In the genomic region with DNA sequence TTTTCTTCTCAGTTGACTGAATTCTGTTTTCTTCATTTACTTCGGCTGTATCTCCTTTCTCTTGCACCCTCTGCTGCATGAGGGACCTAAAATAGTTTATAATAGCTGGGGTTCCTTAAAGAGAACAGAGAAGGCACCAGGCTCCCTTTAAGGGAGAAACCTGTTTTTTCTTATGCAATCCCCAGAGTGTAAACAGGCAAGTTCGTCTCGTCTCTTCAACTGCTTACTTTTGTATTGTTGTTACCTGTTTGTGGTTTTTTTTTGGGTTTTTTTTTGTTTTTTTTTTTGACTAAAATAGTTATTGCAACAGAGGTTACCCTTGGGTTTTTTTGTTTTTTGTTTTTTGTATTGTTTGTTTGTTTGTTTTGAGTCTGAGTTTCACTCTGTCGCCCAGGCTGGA, we compare ENCODE assay signal across 4 cellular contexts.
TF ChIP-seq lines count a peak whose summit lies in the region.

No MANE protein-coding gene starts in this region.

TF ChIP-seq in A549, 52 proteins besides CTCF, POLR2A, EP300 and RAD21:
- TF ChIP-seq CEBPB (IDR thresholded peaks at IDR 0.05), result peak; percentile 14; a peak in 1 of 4 replicates
- TF ChIP-seq ZSCAN20 (CRISPR knock-in tag; IDR thresholded peaks at IDR 0.05), result no peak

TF ChIP-seq in HEK293, 187 proteins besides CTCF, POLR2A, EP300 and RAD21:
- TF ChIP-seq ZNF10 (tag by site-specific recombination; IDR thresholded peaks at IDR 0.05) (peak; percentile 53; the same call in 1 of the 2 replicates), ZNF335 (tag by site-specific recombination; conservative IDR thresholded peaks at IDR 0.05) (no peak)
- TF ChIP-seq, protein P1, sequence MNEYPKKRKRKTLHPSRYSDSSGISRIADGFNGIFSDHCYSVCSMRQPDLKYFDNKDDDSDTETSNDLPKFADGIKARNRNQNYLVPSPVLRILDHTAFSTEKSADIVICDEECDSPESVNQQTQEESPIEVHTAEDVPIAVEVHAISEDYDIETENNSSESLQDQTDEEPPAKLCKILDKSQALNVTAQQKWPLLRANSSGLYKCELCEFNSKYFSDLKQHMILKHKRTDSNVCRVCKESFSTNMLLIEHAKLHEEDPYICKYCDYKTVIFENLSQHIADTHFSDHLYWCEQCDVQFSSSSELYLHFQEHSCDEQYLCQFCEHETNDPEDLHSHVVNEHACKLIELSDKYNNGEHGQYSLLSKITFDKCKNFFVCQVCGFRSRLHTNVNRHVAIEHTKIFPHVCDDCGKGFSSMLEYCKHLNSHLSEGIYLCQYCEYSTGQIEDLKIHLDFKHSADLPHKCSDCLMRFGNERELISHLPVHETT (tag by site-specific recombination; IDR thresholded peaks at IDR 0.05), result no peak
- TF ChIP-seq, protein P2, sequence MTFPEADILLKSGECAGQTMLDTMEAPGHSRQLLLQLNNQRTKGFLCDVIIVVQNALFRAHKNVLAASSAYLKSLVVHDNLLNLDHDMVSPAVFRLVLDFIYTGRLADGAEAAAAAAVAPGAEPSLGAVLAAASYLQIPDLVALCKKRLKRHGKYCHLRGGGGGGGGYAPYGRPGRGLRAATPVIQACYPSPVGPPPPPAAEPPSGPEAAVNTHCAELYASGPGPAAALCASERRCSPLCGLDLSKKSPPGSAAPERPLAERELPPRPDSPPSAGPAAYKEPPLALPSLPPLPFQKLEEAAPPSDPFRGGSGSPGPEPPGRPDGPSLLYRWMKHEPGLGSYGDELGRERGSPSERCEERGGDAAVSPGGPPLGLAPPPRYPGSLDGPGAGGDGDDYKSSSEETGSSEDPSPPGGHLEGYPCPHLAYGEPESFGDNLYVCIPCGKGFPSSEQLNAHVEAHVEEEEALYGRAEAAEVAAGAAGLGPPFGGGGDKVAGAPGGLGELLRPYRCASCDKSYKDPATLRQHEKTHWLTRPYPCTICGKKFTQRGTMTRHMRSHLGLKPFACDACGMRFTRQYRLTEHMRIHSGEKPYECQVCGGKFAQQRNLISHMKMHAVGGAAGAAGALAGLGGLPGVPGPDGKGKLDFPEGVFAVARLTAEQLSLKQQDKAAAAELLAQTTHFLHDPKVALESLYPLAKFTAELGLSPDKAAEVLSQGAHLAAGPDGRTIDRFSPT (tag by site-specific recombination; IDR thresholded peaks at IDR 0.05), result no peak
TF ChIP-seq in HEK293: peak in this region for 1.

TF ChIP-seq in K562, 482 proteins besides CTCF, POLR2A, EP300 and RAD21:
- TF ChIP-seq PHF21A (IDR thresholded peaks at IDR 0.05; ENCODE audit: borderline replicate concordance, low read depth) (no peak), HDAC8 (tag; IDR thresholded peaks at IDR 0.05) (no peak), HLTF (IDR thresholded peaks at IDR 0.05) (no peak), MTA3 (IDR thresholded peaks at IDR 0.05; ENCODE audit: borderline replicate concordance) (no peak)
TF ChIP-seq in K562: peak in this region for 0.

TF ChIP-seq in liver, 16 proteins besides CTCF, POLR2A, EP300 and RAD21:
- TF ChIP-seq HNF4A (conservative IDR thresholded peaks at IDR 0.05) (no peak), RXRA (IDR thresholded peaks at IDR 0.05) (no peak), SP1 (IDR thresholded peaks at IDR 0.05) (no peak), YY1 (IDR thresholded peaks at IDR 0.05) (peak; percentile 9), JUND (IDR thresholded peaks at IDR 0.05) (no peak), FOXA2 (IDR thresholded peaks at IDR 0.05) (peak; percentile 41), GABPA (IDR thresholded peaks at IDR 0.05 in 1 of 2, conservative IDR thresholded peaks at IDR 0.05 in 1 of 2) (no peak), FOXA1 (IDR thresholded peaks at IDR 0.05) (peak; percentile 27), EGR1 (IDR thresholded peaks at IDR 0.05; ENCODE audit: low read depth in 2 of 2) (no peak), TAF1 (conservative IDR thresholded peaks at IDR 0.05) (no peak), NR2F2 (IDR thresholded peaks at IDR 0.05) (no peak), HNF4G (IDR thresholded peaks at IDR 0.05) (no peak)
- TF ChIP-seq, protein P3, sequence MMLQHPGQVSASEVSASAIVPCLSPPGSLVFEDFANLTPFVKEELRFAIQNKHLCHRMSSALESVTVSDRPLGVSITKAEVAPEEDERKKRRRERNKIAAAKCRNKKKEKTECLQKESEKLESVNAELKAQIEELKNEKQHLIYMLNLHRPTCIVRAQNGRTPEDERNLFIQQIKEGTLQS (IDR thresholded peaks at IDR 0.05), result no peak
- TF ChIP-seq, protein P4, sequence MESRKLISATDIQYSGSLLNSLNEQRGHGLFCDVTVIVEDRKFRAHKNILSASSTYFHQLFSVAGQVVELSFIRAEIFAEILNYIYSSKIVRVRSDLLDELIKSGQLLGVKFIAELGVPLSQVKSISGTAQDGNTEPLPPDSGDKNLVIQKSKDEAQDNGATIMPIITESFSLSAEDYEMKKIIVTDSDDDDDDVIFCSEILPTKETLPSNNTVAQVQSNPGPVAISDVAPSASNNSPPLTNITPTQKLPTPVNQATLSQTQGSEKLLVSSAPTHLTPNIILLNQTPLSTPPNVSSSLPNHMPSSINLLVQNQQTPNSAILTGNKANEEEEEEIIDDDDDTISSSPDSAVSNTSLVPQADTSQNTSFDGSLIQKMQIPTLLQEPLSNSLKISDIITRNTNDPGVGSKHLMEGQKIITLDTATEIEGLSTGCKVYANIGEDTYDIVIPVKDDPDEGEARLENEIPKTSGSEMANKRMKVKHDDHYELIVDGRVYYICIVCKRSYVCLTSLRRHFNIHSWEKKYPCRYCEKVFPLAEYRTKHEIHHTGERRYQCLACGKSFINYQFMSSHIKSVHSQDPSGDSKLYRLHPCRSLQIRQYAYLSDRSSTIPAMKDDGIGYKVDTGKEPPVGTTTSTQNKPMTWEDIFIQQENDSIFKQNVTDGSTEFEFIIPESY (IDR thresholded peaks at IDR 0.05), result no peak
- TF ChIP-seq, protein P5, sequence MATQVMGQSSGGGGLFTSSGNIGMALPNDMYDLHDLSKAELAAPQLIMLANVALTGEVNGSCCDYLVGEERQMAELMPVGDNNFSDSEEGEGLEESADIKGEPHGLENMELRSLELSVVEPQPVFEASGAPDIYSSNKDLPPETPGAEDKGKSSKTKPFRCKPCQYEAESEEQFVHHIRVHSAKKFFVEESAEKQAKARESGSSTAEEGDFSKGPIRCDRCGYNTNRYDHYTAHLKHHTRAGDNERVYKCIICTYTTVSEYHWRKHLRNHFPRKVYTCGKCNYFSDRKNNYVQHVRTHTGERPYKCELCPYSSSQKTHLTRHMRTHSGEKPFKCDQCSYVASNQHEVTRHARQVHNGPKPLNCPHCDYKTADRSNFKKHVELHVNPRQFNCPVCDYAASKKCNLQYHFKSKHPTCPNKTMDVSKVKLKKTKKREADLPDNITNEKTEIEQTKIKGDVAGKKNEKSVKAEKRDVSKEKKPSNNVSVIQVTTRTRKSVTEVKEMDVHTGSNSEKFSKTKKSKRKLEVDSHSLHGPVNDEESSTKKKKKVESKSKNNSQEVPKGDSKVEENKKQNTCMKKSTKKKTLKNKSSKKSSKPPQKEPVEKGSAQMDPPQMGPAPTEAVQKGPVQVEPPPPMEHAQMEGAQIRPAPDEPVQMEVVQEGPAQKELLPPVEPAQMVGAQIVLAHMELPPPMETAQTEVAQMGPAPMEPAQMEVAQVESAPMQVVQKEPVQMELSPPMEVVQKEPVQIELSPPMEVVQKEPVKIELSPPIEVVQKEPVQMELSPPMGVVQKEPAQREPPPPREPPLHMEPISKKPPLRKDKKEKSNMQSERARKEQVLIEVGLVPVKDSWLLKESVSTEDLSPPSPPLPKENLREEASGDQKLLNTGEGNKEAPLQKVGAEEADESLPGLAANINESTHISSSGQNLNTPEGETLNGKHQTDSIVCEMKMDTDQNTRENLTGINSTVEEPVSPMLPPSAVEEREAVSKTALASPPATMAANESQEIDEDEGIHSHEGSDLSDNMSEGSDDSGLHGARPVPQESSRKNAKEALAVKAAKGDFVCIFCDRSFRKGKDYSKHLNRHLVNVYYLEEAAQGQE (IDR thresholded peaks at IDR 0.05), result no peak
- TF ChIP-seq, protein P6, sequence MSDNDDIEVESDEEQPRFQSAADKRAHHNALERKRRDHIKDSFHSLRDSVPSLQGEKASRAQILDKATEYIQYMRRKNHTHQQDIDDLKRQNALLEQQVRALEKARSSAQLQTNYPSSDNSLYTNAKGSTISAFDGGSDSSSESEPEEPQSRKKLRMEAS (IDR thresholded peaks at IDR 0.05), result no peak
